In the genomic region with DNA sequence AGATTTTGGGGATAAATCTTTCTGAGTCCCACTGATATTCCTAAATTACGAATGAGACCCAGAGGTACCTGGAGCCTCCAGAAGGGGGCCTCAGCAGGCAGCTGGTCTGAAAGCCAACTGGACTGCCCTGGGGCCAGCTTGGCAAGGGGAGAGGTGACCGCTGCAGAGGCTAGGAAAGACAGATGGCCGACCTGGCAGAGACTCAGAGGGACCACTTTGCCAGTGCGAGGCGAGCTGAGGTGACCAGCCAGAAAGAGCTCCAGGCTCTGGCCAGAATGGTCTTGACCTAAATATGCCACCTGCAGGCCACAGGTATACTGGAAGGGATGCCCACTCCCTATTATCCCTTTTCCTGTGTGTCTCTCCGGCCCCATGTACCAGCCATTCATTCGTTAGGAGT, we compare ENCODE assay signal across 9 cellular contexts.
DNase-seq lines count a peak whose midpoint lies in the region; ATAC-seq and TF ChIP-seq lines count a peak whose summit lies in the region.
"Had no signal": no experiment of that assay in that cellular context is flagged by ENCODE, and none has a peak within 500 bp of the region (broad histone marks: within the 10 kb centered on the region; RNA-seq: fewer than 3 reads in every experiment).

No MANE protein-coding gene starts in this region.

- H3K9me3 ChIP-seq in DND-41 (ENCODE audit: insufficient read depth, low read length, severe bottlenecking), result no peaks in the 10 kb centered on the region

- H3K4me1 ChIP-seq in DND-41 (ENCODE audit: insufficient read depth, low read length), result no peaks in the 10 kb centered on the region

- DNase-seq in DND-41 (no peak), HEK293T (ENCODE audit: extremely low spot score) (peak; percentile 30), mesothelial cell of epicardium (ENCODE audit: low spot score in 2 of 2, unreplicated experiment in 2 of 2) (no peak), NCI-H2029 (lab: John Stamatoyannopoulos, UW) (no peak)
- DNase-seq in stimulated activated CD4-positive, alpha-beta T cell treated with anti-CD3 and anti-CD28 coated beads, Interleukin-2, amount 100 ng/mL, for 24 hours, result no peak

- no peaks in the 10 kb centered on the region for H3K36me3 Mint-ChIP-seq in mesothelial cell of epicardium
- H3K36me3 Mint-ChIP-seq: memory B cell had no signal

- TF ChIP-seq CTCF in DND-41 (IDR thresholded peaks at IDR 0.05; ENCODE audit: borderline replicate concordance, extremely low read depth, low read length, poor library complexity, severe bottlenecking) (peak; percentile 20), VCaP (conservative IDR thresholded peaks at IDR 0.05) (peak; percentile 68), mesothelial cell of epicardium (IDR thresholded peaks at IDR 0.05; ENCODE audit: unreplicated experiment) (peak; percentile 28)

- peaks cover 9% of the 10 kb centered on the region for H3K27me3 Mint-ChIP-seq in mesothelial cell of epicardium (ENCODE audit: low read depth)
- H3K27me3 Mint-ChIP-seq: memory B cell had no signal

- H3K9ac ChIP-seq in DND-41 (ENCODE audit: low read depth, low read length), result no peak overlapping the region

- H4K20me1 ChIP-seq in DND-41 (ENCODE audit: insufficient read depth, low read length), result no peaks in the 10 kb centered on the region

- no peak overlapping the region for H3K4me3 Mint-ChIP-seq in mesothelial cell of epicardium
- H3K4me3 Mint-ChIP-seq: memory B cell had no signal

- H3K27ac ChIP-seq in DND-41 (ENCODE audit: low read length) (no peak overlapping the region), VCaP (no peak overlapping the region)

- no peak overlapping the region for H3K4me2 ChIP-seq in DND-41 (ENCODE audit: insufficient read depth, low read length)

- no peaks in the 10 kb centered on the region for H3K27me3 ChIP-seq in DND-41 (ENCODE audit: insufficient read depth, low read length, poor library complexity)

- H3K9me3 Mint-ChIP-seq in mesothelial cell of epicardium, result no peaks in the 10 kb centered on the region

- no peak for ATAC-seq in DND-41 (ENCODE audit: insufficient read depth, low read depth)
- ATAC-seq in GM18520 (IDR thresholded peaks at IDR 0.05; ENCODE audit: unreplicated experiment), result no peak
- ATAC-seq in GM21381 (IDR thresholded peaks at IDR 0.05; ENCODE audit: unreplicated experiment), result no peak

- CTCF ChIA-PET in HEK293T (lab: Yijun Ruan, JAX), result interaction anchor here (1.0 kb wide), 1 partner anchor 9 kb away, joined by 3 read pairs; no protein-coding TSS in a partner anchor

- no peak overlapping the region for H3K4me3 ChIP-seq in DND-41 (ENCODE audit: low read depth in 1 of 2, low read length in 2 of 2)

- no peak overlapping the region for H3K27ac Mint-ChIP-seq in mesothelial cell of epicardium
- H3K27ac Mint-ChIP-seq: memory B cell had no signal

- POLR2A ChIA-PET in HEK293T (lab: Yijun Ruan, JAX), result no interaction called here

- no peak overlapping the region for H2AFZ ChIP-seq in DND-41 (ENCODE audit: low read depth, low read length)

- no peaks in the 10 kb centered on the region for H3K36me3 ChIP-seq in DND-41 (ENCODE audit: insufficient read depth, low read length)

- H3K4me1 Mint-ChIP-seq in mesothelial cell of epicardium, result peaks cover 14% of the 10 kb centered on the region
- H3K4me1 Mint-ChIP-seq: memory B cell had no signal

- H3K79me2 ChIP-seq in DND-41 (ENCODE audit: insufficient read depth, low read length), result no peaks in the 10 kb centered on the region

TF ChIP-seq in HEK293T, 16 proteins besides CTCF, POLR2A, EP300 and RAD21:
- TF ChIP-seq ARNT (IDR thresholded peaks at IDR 0.05) (no peak), FOXK2 (IDR thresholded peaks at IDR 0.05) (no peak), TARDBP (IDR thresholded peaks at IDR 0.05) (no peak), ZNF384 (IDR thresholded peaks at IDR 0.05) (no peak), HDGF (IDR thresholded peaks at IDR 0.05; ENCODE audit: borderline replicate concordance) (no peak), LEF1 (IDR thresholded peaks at IDR 0.05; ENCODE audit: borderline replicate concordance) (no peak), BHLHE40 (IDR thresholded peaks at IDR 0.05; ENCODE audit: borderline replicate concordance) (no peak), ELF4 (IDR thresholded peaks at IDR 0.05) (no peak), L3MBTL2 (conservative IDR thresholded peaks at IDR 0.05) (no peak), SUZ12 (IDR thresholded peaks at IDR 0.05) (no peak), SP1 (IDR thresholded peaks at IDR 0.05) (no peak), FOXM1 (IDR thresholded peaks at IDR 0.05; ENCODE audit: borderline replicate concordance) (no peak), NFRKB (IDR thresholded peaks at IDR 0.05) (no peak), FOXA1 (IDR thresholded peaks at IDR 0.05) (no peak)
- TF ChIP-seq, protein P1, sequence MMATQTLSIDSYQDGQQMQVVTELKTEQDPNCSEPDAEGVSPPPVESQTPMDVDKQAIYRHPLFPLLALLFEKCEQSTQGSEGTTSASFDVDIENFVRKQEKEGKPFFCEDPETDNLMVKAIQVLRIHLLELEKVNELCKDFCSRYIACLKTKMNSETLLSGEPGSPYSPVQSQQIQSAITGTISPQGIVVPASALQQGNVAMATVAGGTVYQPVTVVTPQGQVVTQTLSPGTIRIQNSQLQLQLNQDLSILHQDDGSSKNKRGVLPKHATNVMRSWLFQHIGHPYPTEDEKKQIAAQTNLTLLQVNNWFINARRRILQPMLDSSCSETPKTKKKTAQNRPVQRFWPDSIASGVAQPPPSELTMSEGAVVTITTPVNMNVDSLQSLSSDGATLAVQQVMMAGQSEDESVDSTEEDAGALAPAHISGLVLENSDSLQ (IDR thresholded peaks at IDR 0.05), result no peak
